ENCODE assay signal across 1 cellular context in genomic region chr7:44145969-44146897, GRCh38.
A peak's percentile ranks its signal among the peaks of the same experiment; 100 is the strongest.
TF ChIP-seq lines count a peak whose summit lies in the region.

No MANE protein-coding gene starts in this region.

TF ChIP-seq in HepG2, 621 proteins besides CTCF, POLR2A, EP300 and RAD21:
- TF ChIP-seq JDP2 (CRISPR knock-in tag; IDR thresholded peaks at IDR 0.05; ENCODE audit: borderline replicate concordance) = no peak
- TF ChIP-seq, protein P1, sequence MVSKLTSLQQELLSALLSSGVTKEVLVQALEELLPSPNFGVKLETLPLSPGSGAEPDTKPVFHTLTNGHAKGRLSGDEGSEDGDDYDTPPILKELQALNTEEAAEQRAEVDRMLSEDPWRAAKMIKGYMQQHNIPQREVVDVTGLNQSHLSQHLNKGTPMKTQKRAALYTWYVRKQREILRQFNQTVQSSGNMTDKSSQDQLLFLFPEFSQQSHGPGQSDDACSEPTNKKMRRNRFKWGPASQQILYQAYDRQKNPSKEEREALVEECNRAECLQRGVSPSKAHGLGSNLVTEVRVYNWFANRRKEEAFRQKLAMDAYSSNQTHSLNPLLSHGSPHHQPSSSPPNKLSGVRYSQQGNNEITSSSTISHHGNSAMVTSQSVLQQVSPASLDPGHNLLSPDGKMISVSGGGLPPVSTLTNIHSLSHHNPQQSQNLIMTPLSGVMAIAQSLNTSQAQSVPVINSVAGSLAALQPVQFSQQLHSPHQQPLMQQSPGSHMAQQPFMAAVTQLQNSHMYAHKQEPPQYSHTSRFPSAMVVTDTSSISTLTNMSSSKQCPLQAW (CRISPR knock-in tag; IDR thresholded peaks at IDR 0.05) = no peak
- no peak for TF ChIP-seq EEA1 (CRISPR knock-in tag; IDR thresholded peaks at IDR 0.05; ENCODE audit: borderline replicate concordance)
- TF ChIP-seq, protein P2, sequence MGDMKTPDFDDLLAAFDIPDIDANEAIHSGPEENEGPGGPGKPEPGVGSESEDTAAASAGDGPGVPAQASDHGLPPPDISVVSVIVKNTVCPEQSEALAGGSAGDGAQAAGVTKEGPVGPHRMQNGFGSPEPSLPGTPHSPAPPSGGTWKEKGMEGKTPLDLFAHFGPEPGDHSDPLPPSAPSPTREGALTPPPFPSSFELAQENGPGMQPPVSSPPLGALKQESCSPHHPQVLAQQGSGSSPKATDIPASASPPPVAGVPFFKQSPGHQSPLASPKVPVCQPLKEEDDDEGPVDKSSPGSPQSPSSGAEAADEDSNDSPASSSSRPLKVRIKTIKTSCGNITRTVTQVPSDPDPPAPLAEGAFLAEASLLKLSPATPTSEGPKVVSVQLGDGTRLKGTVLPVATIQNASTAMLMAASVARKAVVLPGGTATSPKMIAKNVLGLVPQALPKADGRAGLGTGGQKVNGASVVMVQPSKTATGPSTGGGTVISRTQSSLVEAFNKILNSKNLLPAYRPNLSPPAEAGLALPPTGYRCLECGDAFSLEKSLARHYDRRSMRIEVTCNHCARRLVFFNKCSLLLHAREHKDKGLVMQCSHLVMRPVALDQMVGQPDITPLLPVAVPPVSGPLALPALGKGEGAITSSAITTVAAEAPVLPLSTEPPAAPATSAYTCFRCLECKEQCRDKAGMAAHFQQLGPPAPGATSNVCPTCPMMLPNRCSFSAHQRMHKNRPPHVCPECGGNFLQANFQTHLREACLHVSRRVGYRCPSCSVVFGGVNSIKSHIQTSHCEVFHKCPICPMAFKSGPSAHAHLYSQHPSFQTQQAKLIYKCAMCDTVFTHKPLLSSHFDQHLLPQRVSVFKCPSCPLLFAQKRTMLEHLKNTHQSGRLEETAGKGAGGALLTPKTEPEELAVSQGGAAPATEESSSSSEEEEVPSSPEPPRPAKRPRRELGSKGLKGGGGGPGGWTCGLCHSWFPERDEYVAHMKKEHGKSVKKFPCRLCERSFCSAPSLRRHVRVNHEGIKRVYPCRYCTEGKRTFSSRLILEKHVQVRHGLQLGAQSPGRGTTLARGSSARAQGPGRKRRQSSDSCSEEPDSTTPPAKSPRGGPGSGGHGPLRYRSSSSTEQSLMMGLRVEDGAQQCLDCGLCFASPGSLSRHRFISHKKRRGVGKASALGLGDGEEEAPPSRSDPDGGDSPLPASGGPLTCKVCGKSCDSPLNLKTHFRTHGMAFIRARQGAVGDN (CRISPR knock-in tag; IDR thresholded peaks at IDR 0.05) = peak; percentile 25; the same call in 1 of the 2 replicates
